ENCODE assay signal across 2 cellular contexts in the genomic region with DNA sequence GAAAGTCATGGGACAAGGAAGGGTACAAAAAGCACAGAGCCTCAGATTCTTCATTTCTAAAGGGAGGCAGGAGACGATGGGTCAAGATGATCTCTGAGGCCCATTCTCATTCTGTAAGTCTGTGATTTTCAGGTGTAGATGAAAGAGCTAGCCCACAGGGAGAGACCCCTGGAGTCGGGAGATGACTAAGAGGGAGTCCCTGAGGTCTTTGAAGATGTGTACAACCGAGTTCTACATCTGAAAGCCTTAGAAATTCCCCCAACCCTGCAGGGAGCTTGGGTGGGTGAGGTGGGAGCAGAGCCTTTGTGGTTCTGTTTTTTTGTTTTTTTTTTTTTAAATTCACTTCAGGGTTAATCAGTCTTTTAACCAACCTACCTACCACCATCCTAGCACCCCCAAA.
TF ChIP-seq lines count a peak whose summit lies in the region.

No MANE protein-coding gene starts in this region.

TF ChIP-seq in SK-N-SH, 30 proteins besides CTCF, POLR2A, EP300 and RAD21 (continued from another document):
- TF ChIP-seq PBX3 (IDR thresholded peaks at IDR 0.05): no peak
- TF ChIP-seq FOXM1 (IDR thresholded peaks at IDR 0.05; ENCODE audit: low read depth): no peak
- no peak for TF ChIP-seq GABPA (IDR thresholded peaks at IDR 0.05; ENCODE audit: low read depth)
- TF ChIP-seq, protein P1, sequence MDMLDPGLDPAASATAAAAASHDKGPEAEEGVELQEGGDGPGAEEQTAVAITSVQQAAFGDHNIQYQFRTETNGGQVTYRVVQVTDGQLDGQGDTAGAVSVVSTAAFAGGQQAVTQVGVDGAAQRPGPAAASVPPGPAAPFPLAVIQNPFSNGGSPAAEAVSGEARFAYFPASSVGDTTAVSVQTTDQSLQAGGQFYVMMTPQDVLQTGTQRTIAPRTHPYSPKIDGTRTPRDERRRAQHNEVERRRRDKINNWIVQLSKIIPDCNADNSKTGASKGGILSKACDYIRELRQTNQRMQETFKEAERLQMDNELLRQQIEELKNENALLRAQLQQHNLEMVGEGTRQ (IDR thresholded peaks at IDR 0.05; ENCODE audit: borderline replicate concordance, low read depth, low read length): no peak
- no peak for TF ChIP-seq MXI1 (IDR thresholded peaks at IDR 0.05; ENCODE audit: low read depth, low read length)
- no peak for TF ChIP-seq JUND (IDR thresholded peaks at IDR 0.05)
- no peak for TF ChIP-seq NFIC (IDR thresholded peaks at IDR 0.05; ENCODE audit: borderline replicate concordance)
- no peak for TF ChIP-seq IRF3 (IDR thresholded peaks at IDR 0.05; ENCODE audit: low read depth, low read length)

TF ChIP-seq in SK-N-SH treated with all-trans-retinoic acid at 6 μM for 48 hours, 23 proteins besides CTCF, POLR2A, EP300 and RAD21 (continued from another document):
- TF ChIP-seq PATZ1 (CRISPR knock-in tag; IDR thresholded peaks at IDR 0.05; ENCODE audit: borderline replicate concordance): no peak
- TF ChIP-seq TSHZ2 (CRISPR knock-in tag; IDR thresholded peaks at IDR 0.05): no peak
- TF ChIP-seq PPARA (CRISPR knock-in tag; IDR thresholded peaks at IDR 0.05; ENCODE audit: borderline replicate concordance): no peak
- TF ChIP-seq, protein P2, sequence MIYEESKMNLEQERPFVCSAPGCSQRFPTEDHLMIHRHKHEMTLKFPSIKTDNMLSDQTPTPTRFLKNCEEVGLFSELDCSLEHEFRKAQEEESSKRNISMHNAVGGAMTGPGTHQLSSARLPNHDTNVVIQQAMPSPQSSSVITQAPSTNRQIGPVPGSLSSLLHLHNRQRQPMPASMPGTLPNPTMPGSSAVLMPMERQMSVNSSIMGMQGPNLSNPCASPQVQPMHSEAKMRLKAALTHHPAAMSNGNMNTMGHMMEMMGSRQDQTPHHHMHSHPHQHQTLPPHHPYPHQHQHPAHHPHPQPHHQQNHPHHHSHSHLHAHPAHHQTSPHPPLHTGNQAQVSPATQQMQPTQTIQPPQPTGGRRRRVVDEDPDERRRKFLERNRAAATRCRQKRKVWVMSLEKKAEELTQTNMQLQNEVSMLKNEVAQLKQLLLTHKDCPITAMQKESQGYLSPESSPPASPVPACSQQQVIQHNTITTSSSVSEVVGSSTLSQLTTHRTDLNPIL (CRISPR knock-in tag; IDR thresholded peaks at IDR 0.05; ENCODE audit: low read depth): no peak
- no peak for TF ChIP-seq TOX (CRISPR knock-in tag; IDR thresholded peaks at IDR 0.05; ENCODE audit: borderline replicate concordance)
- TF ChIP-seq ARNTL (CRISPR knock-in tag; IDR thresholded peaks at IDR 0.05; ENCODE audit: borderline replicate concordance, low read depth): no peak
TF ChIP-seq in SK-N-SH treated with all-trans-retinoic acid at 6 μM for 48 hours: peak in this region for 0.
